In genomic region chr13:41059896-41060722, GRCh38 we compare ENCODE assay signal across 8 cellular contexts. TPM values are rescaled to one million over a fixed set of nuclear protein-coding genes. Genes with fewer than 3 reads are reported as not detected.
DNase-seq lines count a peak whose midpoint lies in the region; ATAC-seq, FAIRE-seq and TF ChIP-seq lines count a peak whose summit lies in the region.

No MANE protein-coding gene starts in this region.

- peaks cover 9% of the 10 kb centered on the region for H3K4me1 ChIP-seq in right cardiac atrium (ENCODE audit: control insufficient read depth, insufficient read depth, low read length)

- peak; percentile 48 for ATAC-seq in HG02588 (IDR thresholded peaks at IDR 0.05; ENCODE audit: unreplicated experiment)
- ATAC-seq in right cardiac atrium: peak; percentile 82 to 87

- intact Hi-C loops in right cardiac atrium (cut with DNase I): loop anchor here in 2 of 4 donors (10.0 kb wide), 3 partner anchors 85 to 265 kb away; no protein-coding TSS in a partner anchor

- no peaks in the 10 kb centered on the region for H3K9me3 ChIP-seq in right cardiac atrium (ENCODE audit: control insufficient read depth, low read length)

- H3K27me3 ChIP-seq in right cardiac atrium (ENCODE audit: control insufficient read depth, insufficient read depth): no peaks in the 10 kb centered on the region

- no peak for FAIRE-seq in urothelium cell line (lab: Jason Lieb, UNC)

- peak overlapping the region; percentile 100 for H3K27ac ChIP-seq in right cardiac atrium (ENCODE audit: low read length)

- DNase-seq in GM12865 (ENCODE audit: low read depth) (peak; percentile 93), NCI-H128 (lab: John Stamatoyannopoulos, UW; ENCODE audit: unreplicated experiment) (peak; percentile 78), T-helper 1 cell (peak; percentile 55 to 71 (median 61)), amniotic stem cell (lab: John Stamatoyannopoulos, UW) (peak; percentile 81), right cardiac atrium (peak; percentile 94 to 96 (median 95)), pulmonary artery endothelial cell (ENCODE audit: low read depth, low spot score) (peak; percentile 78), urothelium cell line (ENCODE audit: low spot score) (peak; percentile 65)

- H3K4me3 ChIP-seq in GM12865 (ENCODE audit: low read depth, low read length) (peak overlapping the region; percentile 94), right cardiac atrium (ENCODE audit: low read length) (peak overlapping the region; percentile 75)

- WGBS in right cardiac atrium: 1% methylated on average over 64 of the region's 64 CpGs

- peak; percentile 27 for TF ChIP-seq CTCF in GM12865 (IDR thresholded peaks at IDR 0.05; ENCODE audit: insufficient read depth, low read depth, low read length, missing control alignments)

RNA-seq across cellular contexts. Expression of gene WBP4, which starts 1.2 kb away (rescaled TPM):
- total RNA-seq in right cardiac atrium: 10 to 100 TPM; 16.6 to 18.6 (median 16.9) TPM
- polyA plus RNA-seq in right cardiac atrium: 21.0 TPM
- 7.4 and 10.7 TPM in 2 replicates for total RNA-seq in pulmonary artery endothelial cell

RNA-seq across cellular contexts. Expression of gene ELF1, which starts 41.0 kb away (rescaled TPM):
- total RNA-seq in right cardiac atrium: 10 to 100 TPM; 41.3 to 57.1 (median 45.6) TPM
- polyA plus RNA-seq in right cardiac atrium: 16.6 TPM
- total RNA-seq in pulmonary artery endothelial cell: 63.6 and 71.3 TPM in 2 replicates

Comparison
In these comparisons a context has a peak if more than half of its experiments do, and no peak if none do; other contexts are left out.
1. Peak in every context shown above with its lines: DNase-seq, ATAC-seq, H3K4me3 ChIP-seq and H3K27ac ChIP-seq.